Comparison of ENCODE assay signal across 23 cellular contexts in the genomic region with DNA sequence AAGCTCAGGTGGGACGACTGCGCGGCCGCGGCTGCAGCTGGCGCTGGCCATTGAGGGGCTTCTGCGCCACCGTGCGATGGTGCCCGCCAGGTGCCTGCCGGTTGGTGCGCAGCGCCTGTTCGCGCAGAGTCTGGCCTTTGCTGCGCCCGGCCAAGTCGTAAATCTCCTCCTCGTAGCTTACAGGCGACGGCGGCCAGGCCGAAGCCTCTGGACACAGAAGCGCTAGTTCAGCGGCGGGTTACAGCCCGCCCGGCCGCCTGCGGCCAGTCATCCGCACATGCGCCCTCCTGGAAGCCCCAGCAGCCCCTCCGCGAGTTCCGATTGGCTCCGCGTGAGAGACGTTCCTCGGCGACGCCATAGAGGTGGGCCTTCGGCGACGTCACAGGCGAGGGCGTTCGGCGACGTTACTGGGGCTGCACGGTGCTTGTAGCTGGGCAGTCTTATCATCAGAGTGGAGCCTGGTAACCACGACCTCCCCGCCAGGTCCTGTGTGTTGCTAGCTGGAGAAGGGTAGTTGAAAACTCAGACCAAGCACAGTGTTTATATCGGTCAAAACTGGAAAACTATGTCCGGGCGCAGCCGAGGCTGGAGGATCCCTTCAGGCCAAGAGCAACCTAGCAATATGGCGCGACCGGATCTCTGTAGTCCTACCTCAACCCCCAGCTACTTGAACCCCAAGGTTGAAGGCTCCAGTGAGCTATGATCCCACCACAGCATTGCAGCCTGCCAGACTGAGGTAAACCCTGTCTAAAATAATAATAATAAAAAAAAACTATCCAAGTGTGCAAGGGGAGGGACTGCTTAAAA.
DNase-seq lines count a peak whose midpoint lies in the region; ATAC-seq and TF ChIP-seq lines count a peak whose summit lies in the region.
"Had no signal": no experiment of that assay in that cellular context is flagged by ENCODE, and none has a peak within 500 bp of the region (broad histone marks: within the 10 kb centered on the region; RNA-seq: fewer than 3 reads in every experiment).

No MANE protein-coding gene starts in this region.

- peaks cover 25% of the 10 kb centered on the region for H3K9me3 ChIP-seq in left ventricle myocardium inferior (replicated peaks)
- H3K9me3 ChIP-seq in right atrium auricular region, result peaks cover 0 to 9% of the 10 kb centered on the region in 2 donors
- no peaks in the 10 kb centered on the region for H3K9me3 ChIP-seq in NT2/D1 (ENCODE audit: insufficient read depth, low read length)
- H3K9me3 ChIP-seq in ascending aorta, result peaks cover 0 to 6% of the 10 kb centered on the region in 2 donors

- TF ChIP-seq CTCF in left ventricle myocardium inferior (IDR thresholded peaks at IDR 0.05; ENCODE audit: borderline replicate concordance) (no peak), right atrium auricular region (IDR thresholded peaks at IDR 0.05) (no peak), fibroblast of the aortic adventitia (IDR thresholded peaks at IDR 0.05; ENCODE audit: insufficient read depth, low read length) (no peak), ascending aorta (IDR thresholded peaks at IDR 0.05) (no peak)

- H3K4me1 ChIP-seq in left ventricle myocardium inferior (no peaks in the 10 kb centered on the region), right atrium auricular region (no peaks in the 10 kb centered on the region), NT2/D1 (ENCODE audit: insufficient read depth, insufficient read length) (no peaks in the 10 kb centered on the region), ascending aorta (no peaks in the 10 kb centered on the region)
- H3K4me1 ChIP-seq: sigmoid colon, upper lobe of left lung had no signal

- DNase-seq in left ventricle myocardium inferior (peak; percentile 21), right atrium auricular region (ENCODE audit: low spot score) (no peak), NT2/D1 (ENCODE audit: low read depth, low spot score) (peak; percentile 90), fibroblast of the aortic adventitia (ENCODE audit: low read depth) (no peak), ascending aorta (ENCODE audit: low spot score in 2 of 2) (no peak)
- DNase-seq: activated B cell treated with CpG ODN at 0.5 μM for 24 hours; activated naive CD4-positive, alpha-beta T cell treated with anti-CD3 and anti-CD28 coated beads, Interleukin-2, amount 50 U/mL, for 16 hours; activated T-cell treated with anti-CD3 and anti-CD28 coated beads, Interleukin-2, amount 50 U/mL, for 4 hours; aorta; mesenchymal stem cell; naive B cell; NCI-H1105; NCI-H2107; NCI-H526; PC-3; sigmoid colon; stimulated activated naive CD4-positive, alpha-beta T cell treated with Interleukin-2 at 50 U/mL for 16 hours had no signal

- H3K36me3 ChIP-seq in left ventricle myocardium inferior, result no peaks in the 10 kb centered on the region
- no peaks in the 10 kb centered on the region for H3K36me3 ChIP-seq in right atrium auricular region
- H3K36me3 ChIP-seq in NT2/D1 (ENCODE audit: insufficient read depth, insufficient read length, low read length), result peaks cover 62% of the 10 kb centered on the region
- H3K36me3 ChIP-seq in ascending aorta, result no peaks in the 10 kb centered on the region
- H3K36me3 ChIP-seq: sigmoid colon, upper lobe of left lung had no signal

- intact Hi-C loops in left ventricle myocardium inferior (cut with micrococcal nuclease), result no loop called here
- intact Hi-C loops in ascending aorta (cut with DNase I), result no loop called here

- no peak for ATAC-seq in HG03108 (IDR thresholded peaks at IDR 0.05; ENCODE audit: unreplicated experiment)
- no peak for ATAC-seq in activated CD4-positive, CD25-positive, alpha-beta regulatory T cell treated with anti-CD3 and anti-CD28 coated beads, Interleukin-2, amount 50 U/mL, for 24 hours
- ATAC-seq in HG02588 (IDR thresholded peaks at IDR 0.05; ENCODE audit: unreplicated experiment), result no peak
- ATAC-seq: activated T-cell treated with anti-CD3 and anti-CD28 coated beads, Interleukin-2, amount 50 U/mL, for 4 hours; PC-3 had no signal

- H3K4me3 ChIP-seq in left ventricle myocardium inferior (peak overlapping the region; percentile 54), right atrium auricular region (no peak overlapping the region), NT2/D1 (ENCODE audit: insufficient read length, low read depth) (peak overlapping the region; percentile 91), fibroblast of the aortic adventitia (ENCODE audit: low read depth, low read length) (peak overlapping the region; percentile 25), ascending aorta (no peak overlapping the region)
- H3K4me3 ChIP-seq: hepatocyte, sigmoid colon, SK-N-MC, upper lobe of left lung had no signal

- peaks cover 17% of the 10 kb centered on the region for H3K27me3 ChIP-seq in left ventricle myocardium inferior (ENCODE audit: low read depth)
- H3K27me3 ChIP-seq in right atrium auricular region, result no peaks in the 10 kb centered on the region
- no peaks in the 10 kb centered on the region for H3K27me3 ChIP-seq in NT2/D1 (ENCODE audit: insufficient read depth, insufficient read length)
- H3K27me3 ChIP-seq in ascending aorta, result no peaks in the 10 kb centered on the region
- H3K27me3 ChIP-seq: hepatocyte, sigmoid colon, upper lobe of left lung had no signal

- peak overlapping the region; percentile 98 for H3K9ac ChIP-seq in NT2/D1 (ENCODE audit: insufficient read length, low read depth)

- peak overlapping the region; percentile 27 for H3K27ac ChIP-seq in left ventricle myocardium inferior (replicated peaks)
- H3K27ac ChIP-seq in right atrium auricular region, result no peak overlapping the region
- no peak overlapping the region for H3K27ac ChIP-seq in ascending aorta
- H3K27ac ChIP-seq: hepatocyte, sigmoid colon, SK-N-MC, upper lobe of left lung had no signal

Comparison
In these comparisons a context has a peak if more than half of its experiments do, and no peak if none do; other contexts are left out.
1. DNase-seq: peak in left ventricle myocardium inferior (single experiment) and NT2/D1 (single experiment); none in right atrium auricular region (single experiment), fibroblast of the aortic adventitia (single experiment) and ascending aorta (0 of 2).
2. H3K4me3 ChIP-seq: peak in left ventricle myocardium inferior (single experiment), NT2/D1 (single experiment) and fibroblast of the aortic adventitia (single experiment); none in right atrium auricular region (0 of 2) and ascending aorta (0 of 2).